In genomic region chr3:178699810-178700209, GRCh38 we compare ENCODE assay signal across 22 cellular contexts.
DNase-seq lines count a peak whose midpoint lies in the region; ATAC-seq, FAIRE-seq and TF ChIP-seq lines count a peak whose summit lies in the region.
"Had no signal": no experiment of that assay in that cellular context is flagged by ENCODE, and none has a peak within 500 bp of the region (broad histone marks: within the 10 kb centered on the region; RNA-seq: fewer than 3 reads in every experiment).

No MANE protein-coding gene starts in this region.

- no peaks in the 10 kb centered on the region for H3K9me1 ChIP-seq in keratinocyte (ENCODE audit: control insufficient read depth, extremely low read depth, insufficient read depth, low read length)

- H3K9ac ChIP-seq in keratinocyte (ENCODE audit: control insufficient read depth, extremely low read depth, insufficient read depth, low read length): no peak overlapping the region

- peak; percentile 48 for DNase-seq in DMS79 (lab: John Stamatoyannopoulos, UW)
- DNase-seq in RPMI7951 (ENCODE audit: low read depth): peak; percentile 81
- no peak for DNase-seq in keratinocyte (ENCODE audit: low read depth, low spot score)
- no peak for DNase-seq in NOMO-1 treated with dmso at 0.1 percent for 144 hours (lab: John Stamatoyannopoulos, UW; ENCODE audit: unreplicated experiment)
- no peak for DNase-seq in anterior cingulate cortex (lab: John Stamatoyannopoulos, UW)
- DNase-seq: activated CD4-positive, alpha-beta memory T cell treated with anti-CD3 and anti-CD28 coated beads for 36 hours; activated T-cell treated with anti-CD3 and anti-CD28 coated beads, Interleukin-2, amount 50 U/mL, for 1 hour; AML-193; Caco-2; mesendoderm; NCI-H82 had no signal

- no peaks in the 10 kb centered on the region for H3K9me3 ChIP-seq in keratinocyte (ENCODE audit: control insufficient read depth, low read depth, low read length)
- H3K9me3 ChIP-seq: HAP-1, prostate gland had no signal

- FAIRE-seq in keratinocyte (lab: Jason Lieb, UNC): peak; percentile 51
- FAIRE-seq: islet of Langerhans had no signal

- no peaks in the 10 kb centered on the region for H3K27me3 ChIP-seq in keratinocyte (ENCODE audit: control insufficient read depth, extremely low read depth, insufficient read depth, low read length)
- H3K27me3 ChIP-seq: cardiac muscle cell, heart right ventricle had no signal

- no peak overlapping the region for H3K4me3 ChIP-seq in keratinocyte (ENCODE audit: control insufficient read depth in 2 of 3, extremely low read depth in 1 of 3, insufficient read depth in 2 of 3, low read depth in 1 of 3, low read length in 3 of 3)
- H3K4me3 ChIP-seq: cardiac muscle cell, HAP-1, heart right ventricle, prostate gland, smooth muscle cell, thoracic aorta had no signal

- H3K36me3 ChIP-seq in keratinocyte (ENCODE audit: control insufficient read depth in 2 of 2, extremely low read depth in 1 of 2, insufficient read depth in 2 of 2, low read length in 2 of 2): no peaks in the 10 kb centered on the region
- H3K36me3 ChIP-seq: cardiac muscle cell, HAP-1, heart right ventricle, prostate gland, thoracic aorta had no signal

- peak; percentile 68 for ATAC-seq in GM18511 (IDR thresholded peaks at IDR 0.05; ENCODE audit: unreplicated experiment)
- no peak for ATAC-seq in GM21515 (IDR thresholded peaks at IDR 0.05; ENCODE audit: unreplicated experiment)
- ATAC-seq in GM18870 (IDR thresholded peaks at IDR 0.05; ENCODE audit: unreplicated experiment): no peak

- no peak overlapping the region for H3K4me2 ChIP-seq in keratinocyte (ENCODE audit: control insufficient read depth, extremely low read depth, insufficient read depth, low read depth, low read length)
- H3K4me2 ChIP-seq: smooth muscle cell had no signal

- H3K79me2 ChIP-seq in keratinocyte (ENCODE audit: control insufficient read depth, insufficient read depth, low read length): no peaks in the 10 kb centered on the region

- dilution Hi-C loops in keratinocyte (cut with MboI; ENCODE audit: extremely low pct_ligation_motif_present, low sequenced_read_pairs): no loop called here

- peaks cover 18% of the 10 kb centered on the region for H3K4me1 ChIP-seq in keratinocyte (ENCODE audit: control insufficient read depth, extremely low read depth, insufficient read depth, low read length)
- H3K4me1 ChIP-seq: HAP-1, heart right ventricle, prostate gland had no signal

- no peak overlapping the region for H3K27ac ChIP-seq in keratinocyte (ENCODE audit: control insufficient read depth, insufficient read depth, low read length)
- H3K27ac ChIP-seq: cardiac muscle cell, heart right ventricle, prostate gland, RWPE1, thoracic aorta had no signal

- no peak overlapping the region for H2AFZ ChIP-seq in keratinocyte (ENCODE audit: control insufficient read depth, low read length)

- H4K20me1 ChIP-seq in keratinocyte (ENCODE audit: control insufficient read depth, extremely low read depth, insufficient read depth, low read length): no peaks in the 10 kb centered on the region

- no peak for TF ChIP-seq CTCF in keratinocyte (optimal IDR thresholded peaks at IDR 0.05 in 1 of 3, IDR thresholded peaks at IDR 0.05 in 1 of 3, conservative IDR thresholded peaks at IDR 0.05 in 1 of 3; ENCODE audit: extremely low read depth in 1 of 3, insufficient read depth in 2 of 3, low read length in 3 of 3)

Comparison
In these comparisons a context has a peak if more than half of its experiments do, and no peak if none do; other contexts are left out.
1. DNase-seq: peak in DMS79 (single experiment) and RPMI7951 (single experiment); none in keratinocyte (single experiment), NOMO-1 treated with dmso at 0.1 percent for 144 hours (single experiment) and anterior cingulate cortex (0 of 58).